In the genomic region with DNA sequence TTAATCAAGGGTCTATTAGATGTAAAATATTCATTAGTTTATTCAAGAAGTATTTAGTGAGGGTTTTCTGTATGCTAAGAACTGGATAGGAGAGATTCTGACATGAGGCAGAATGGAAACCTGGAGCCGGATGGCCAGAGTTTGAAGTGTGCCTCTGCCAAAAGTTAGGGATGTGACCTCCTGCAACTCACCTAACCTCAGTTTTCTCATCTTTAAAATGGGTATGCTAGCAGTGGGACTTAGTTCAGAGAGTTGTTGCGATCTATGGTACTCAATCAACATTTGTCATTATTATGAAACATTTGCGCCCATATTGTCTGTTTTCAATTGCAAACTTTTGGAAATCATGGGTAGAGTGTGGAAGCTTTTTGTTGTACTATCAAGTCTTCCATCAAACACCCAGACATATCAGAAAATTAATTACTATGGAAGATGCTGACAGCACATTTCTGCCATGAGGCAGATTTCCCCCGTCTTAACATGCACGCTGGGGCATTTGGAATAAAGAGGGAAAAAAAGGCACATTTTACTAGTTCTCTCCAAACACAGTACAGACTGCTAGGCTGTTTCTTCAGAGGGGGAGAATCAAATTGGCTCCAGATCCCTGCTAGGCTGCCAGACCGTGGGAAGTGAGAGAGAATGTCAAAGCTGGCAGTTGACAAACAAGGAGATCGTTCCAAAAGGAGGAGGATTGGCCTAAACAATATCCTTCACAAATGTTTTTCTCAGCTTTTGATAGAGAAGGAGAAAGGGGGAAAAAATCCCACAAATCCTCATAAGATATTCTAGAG, we compare ENCODE assay signal across 21 cellular contexts.
A peak's percentile ranks its signal among the peaks of the same experiment; 100 is the strongest.
DNase-seq lines count a peak whose midpoint lies in the region; ATAC-seq, FAIRE-seq and TF ChIP-seq lines count a peak whose summit lies in the region.
"Had no signal": no experiment of that assay in that cellular context is flagged by ENCODE, and none has a peak within 500 bp of the region (broad histone marks: within the 10 kb centered on the region; RNA-seq: fewer than 3 reads in every experiment).

No MANE protein-coding gene starts in this region.

- no peak for ATAC-seq in left colon

- peak; percentile 72 for DNase-seq in G401 (ENCODE audit: low spot score)
- peak; percentile 70 for DNase-seq in NCI-H446 treated with DMSO at 0.1 percent for 48 hours (lab: John Stamatoyannopoulos, UW)
- no peak for DNase-seq in endodermal cell
- DNase-seq in occipital lobe (lab: John Stamatoyannopoulos, UW) = peak; percentile 4
- DNase-seq in RCC 7860 (ENCODE audit: low spot score) = no peak
- no peak for DNase-seq in DMS153 (lab: John Stamatoyannopoulos, UW)
- no peak for DNase-seq in left colon
- DNase-seq: CD4-positive, alpha-beta T cell; COR-L47; DND-41; NCI-H1092 treated with DMSO at 0.1 percent for 48 hours; NCI-H146; NCI-H2029; NCI-H2227 treated with DMSO at 0.1 percent for 48 hours; NCI-H524; NCI-H774; OCI-M1; SHP77 had no signal

- no peaks in the 10 kb centered on the region for H3K4me1 ChIP-seq in endodermal cell (ENCODE audit: control insufficient read depth, insufficient read depth, low read length)
- H3K4me1 ChIP-seq: BLaER1 had no signal

- 80 to 86% methylated on average over 2 to 7 of the region's 7 CpGs for WGBS in endodermal cell (ENCODE audit: insufficient coverage in 1 of 2, insufficient read length in 1 of 2), 2 experiments

- in situ Hi-C loops in G401 (cut with HindIII; ENCODE audit: low sequenced_read_pairs) = no loop called here

- H3K9me3 Mint-ChIP-seq in endodermal cell = no peaks in the 10 kb centered on the region
- H3K9me3 Mint-ChIP-seq: CD4-positive, alpha-beta T cell had no signal

- no peak for TF ChIP-seq CTCF in endodermal cell (conservative IDR thresholded peaks at IDR 0.05)

- H3K27ac Mint-ChIP-seq in endodermal cell = no peak overlapping the region
- H3K27ac Mint-ChIP-seq: CD4-positive, alpha-beta T cell had no signal

- H3K4me3 Mint-ChIP-seq in endodermal cell = no peak overlapping the region
- H3K4me3 Mint-ChIP-seq: CD4-positive, alpha-beta T cell had no signal

- H3K4me1 Mint-ChIP-seq in endodermal cell = no peaks in the 10 kb centered on the region

- H3K27ac ChIP-seq in endodermal cell (ENCODE audit: low read depth, low read length) = peak overlapping the region; percentile 47
- H3K27ac ChIP-seq: BLaER1, KMS-11 had no signal

- H3K36me3 Mint-ChIP-seq in endodermal cell (ENCODE audit: low read depth) = no peaks in the 10 kb centered on the region

- no peak overlapping the region for H3K4me3 ChIP-seq in endodermal cell (ENCODE audit: low read length)
- H3K4me3 ChIP-seq: BLaER1 had no signal

- H3K9me3 ChIP-seq in endodermal cell (ENCODE audit: control insufficient read depth, low read length) = no peaks in the 10 kb centered on the region
- H3K9me3 ChIP-seq: BLaER1 had no signal

- H3K27me3 ChIP-seq in endodermal cell (ENCODE audit: control insufficient read depth, insufficient read depth, low read length, poor library complexity, severe bottlenecking) = no peaks in the 10 kb centered on the region
- H3K27me3 ChIP-seq: BLaER1 had no signal

- no peak for FAIRE-seq in RCC 7860 (lab: Jason Lieb, UNC)
- FAIRE-seq: GM12891 had no signal

- intact Hi-C loops in left colon (cut with DNase I, micrococcal nuclease) = no loop called here

- H3K27me3 Mint-ChIP-seq in endodermal cell (ENCODE audit: insufficient read depth) = no peaks in the 10 kb centered on the region
- H3K27me3 Mint-ChIP-seq: CD4-positive, alpha-beta T cell had no signal

- H3K9ac ChIP-seq in endodermal cell (ENCODE audit: extremely low read depth, low read length, poor library complexity, severe bottlenecking) = no peak overlapping the region
- H3K9ac ChIP-seq: BLaER1, KMS-11 had no signal

- H3K36me3 ChIP-seq in endodermal cell (ENCODE audit: control insufficient read depth, insufficient read depth, low read length) = no peaks in the 10 kb centered on the region
- H3K36me3 ChIP-seq: BLaER1 had no signal

Comparison
In these comparisons a context has a peak if more than half of its experiments do, and no peak if none do; other contexts are left out.
1. DNase-seq: peak in G401 (single experiment), NCI-H446 treated with DMSO at 0.1 percent for 48 hours (single experiment) and occipital lobe (single experiment); none in endodermal cell (single experiment), RCC 7860 (single experiment), DMS153 (single experiment) and left colon (0 of 2).